23 cellular contexts compared by ENCODE assay signal in the genomic region with DNA sequence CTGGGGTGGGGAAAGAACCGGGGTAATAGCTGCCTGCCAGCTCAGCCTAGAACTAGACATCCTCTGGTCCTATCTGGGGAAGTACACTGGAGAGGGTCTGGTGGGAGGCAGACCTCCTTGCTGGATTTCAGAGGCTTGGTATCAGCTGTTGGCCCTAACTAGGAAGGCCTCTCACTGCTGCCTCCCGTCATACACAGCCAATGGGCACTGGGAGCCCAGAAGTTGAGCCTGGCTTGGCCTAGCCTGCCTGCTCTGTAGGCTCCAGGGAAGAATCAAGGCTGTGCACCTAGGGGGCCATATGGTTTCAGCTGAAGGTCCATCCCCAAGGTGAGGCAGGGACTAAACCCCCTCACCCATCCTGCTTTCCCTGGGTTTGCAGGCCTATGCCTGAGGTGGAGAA. TPM values are rescaled to one million over a fixed set of nuclear protein-coding genes. Genes with fewer than 3 reads are reported as not detected.
"Had no signal": no experiment of that assay in that cellular context is flagged by ENCODE, and none has a peak within 500 bp of the region (broad histone marks: within the 10 kb centered on the region; RNA-seq: fewer than 3 reads in every experiment).

No MANE protein-coding gene starts in this region.

- DNase-seq: activated CD4-positive, CD25-positive, alpha-beta regulatory T cell; activated CD8-positive, alpha-beta memory T cell treated with anti-CD3 and anti-CD28 coated beads, Interleukin-2, amount 10 ng/mL, durations not matched to agents 7 days and 5 days; activated gamma-delta T cell; activated naive CD4-positive, alpha-beta T cell treated with anti-CD3 and anti-CD28 coated beads for 36 hours; adrenal gland; anterior cingulate cortex; cerebellar nuclear complex; Kasumi-1; KBM-7; NCI-H1105 treated with DMSO at 0.1 percent for 48 hours; NCI-H1436 treated with DMSO at 0.1 percent for 48 hours; NCI-H187; NCI-H2081 treated with DMSO at 0.1 percent for 48 hours; NCI-H446; NCI-H524 treated with DMSO at 0.1 percent for 48 hours; NCI-H774; T-cell had no signal

- ATAC-seq: activated CD8-positive, alpha-beta memory T cell treated with anti-CD3 and anti-CD28 coated beads, Interleukin-2, amount 10 ng/mL, durations not matched to agents 7 days and 5 days; activated T-helper 17 cell treated with anti-CD3 and anti-CD28 coated beads, Interleukin-2, amount 50 U/mL, for 72 hours; Right ventricle myocardium inferior; T-cell had no signal

- H3K4me3 Mint-ChIP-seq: activated CD8-positive, alpha-beta memory T cell treated with anti-CD3 and anti-CD28 coated beads, Interleukin-2, amount 10 ng/mL, durations not matched to agents 7 days and 5 days; activated naive CD4-positive, alpha-beta T cell treated with anti-CD3 and anti-CD28 coated beads for 36 hours; activated naive CD8-positive, alpha-beta T cell; activated T-helper 17 cell treated with anti-CD3 and anti-CD28 coated beads, Interleukin-2, amount 50 U/mL, for 72 hours; T-cell had no signal

- H3K4me3 ChIP-seq: adrenal gland, SK-N-MC had no signal

- H3K9me3 ChIP-seq: adrenal gland had no signal

- H3K27me3 ChIP-seq: adrenal gland had no signal

- H3K27ac Mint-ChIP-seq: activated CD8-positive, alpha-beta memory T cell treated with anti-CD3 and anti-CD28 coated beads, Interleukin-2, amount 10 ng/mL, durations not matched to agents 7 days and 5 days; activated T-helper 17 cell treated with anti-CD3 and anti-CD28 coated beads, Interleukin-2, amount 50 U/mL, for 72 hours; T-cell had no signal

- H3K27me3 Mint-ChIP-seq: activated CD8-positive, alpha-beta memory T cell treated with anti-CD3 and anti-CD28 coated beads, Interleukin-2, amount 10 ng/mL, durations not matched to agents 7 days and 5 days; activated naive CD8-positive, alpha-beta T cell; activated T-helper 17 cell treated with anti-CD3 and anti-CD28 coated beads, Interleukin-2, amount 50 U/mL, for 72 hours; T-cell had no signal

- H3K9me3 Mint-ChIP-seq: activated naive CD4-positive, alpha-beta T cell treated with anti-CD3 and anti-CD28 coated beads for 36 hours; activated T-helper 17 cell treated with anti-CD3 and anti-CD28 coated beads, Interleukin-2, amount 50 U/mL, for 72 hours; T-cell had no signal

- H3K27ac ChIP-seq: adrenal gland, SK-N-MC, VCaP had no signal

RNA-seq across cellular contexts. Expression of a gene that starts 17.8 kb away (rescaled TPM):
- total RNA-seq: cardiac septum, Right ventricle myocardium inferior had no signal
